ENCODE assay signal across 10 cellular contexts in the genomic region with DNA sequence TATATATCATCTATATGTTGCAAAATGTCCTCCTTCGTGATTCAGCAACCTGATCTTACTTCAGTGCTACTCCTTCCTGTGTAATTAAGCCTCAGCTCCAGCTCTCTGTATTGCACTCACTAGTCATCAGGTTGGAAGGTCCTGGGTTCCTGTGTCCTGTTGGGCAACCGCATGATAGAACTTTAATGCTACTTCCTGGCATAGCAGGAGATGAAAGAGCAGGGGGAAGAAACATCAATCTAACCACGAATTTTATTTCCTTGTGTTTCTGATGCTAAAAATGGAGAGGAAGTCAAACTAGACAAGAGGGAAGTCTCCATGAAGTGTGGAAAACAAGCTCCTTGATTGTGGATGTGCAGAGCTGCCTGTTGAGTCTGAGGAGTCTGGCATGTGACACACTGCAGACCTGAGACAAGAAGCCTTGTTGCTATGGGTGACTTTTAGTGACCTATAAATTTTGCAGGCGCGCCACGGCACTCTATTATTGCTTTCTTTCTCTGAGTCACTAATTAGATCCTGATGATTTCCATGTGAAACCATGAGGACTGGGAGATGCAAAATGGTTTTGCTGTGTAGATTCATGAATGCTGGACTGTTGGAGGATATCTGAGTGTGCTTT. TPM values are rescaled to one million over a fixed set of nuclear protein-coding genes. Genes with fewer than 3 reads are reported as not detected.
DNase-seq lines count a peak whose midpoint lies in the region; ATAC-seq and TF ChIP-seq lines count a peak whose summit lies in the region.
"Had no signal": no experiment of that assay in that cellular context is flagged by ENCODE, and none has a peak within 500 bp of the region (broad histone marks: within the 10 kb centered on the region; RNA-seq: fewer than 3 reads in every experiment).

No MANE protein-coding gene starts in this region.

- ATAC-seq in PC-3 (peak; percentile 56), HG03097 (IDR thresholded peaks at IDR 0.05; ENCODE audit: low FRiP score, unreplicated experiment) (no peak), GM21786 (IDR thresholded peaks at IDR 0.05; ENCODE audit: unreplicated experiment) (no peak)
- ATAC-seq in natural killer cell treated with Interleukin-12 subunit alpha and Interleukin-12 subunit beta and Interleukin-15 and Interleukin-18, amount 100 ng/mL, for 72 hours = peak; percentile 96 to 98

- H3K9me3 Mint-ChIP-seq in dendritic cell treated with granulocyte-macrophage colony-stimulating factor and Interleukin-4, amounts not matched to agents 40 ng/mL and 50 ng/mL, for 4 days = no peaks in the 10 kb centered on the region
- H3K9me3 Mint-ChIP-seq in natural killer cell treated with Interleukin-12 subunit alpha and Interleukin-12 subunit beta and Interleukin-15 and Interleukin-18, amount 100 ng/mL, for 72 hours = no peaks in the 10 kb centered on the region
- H3K9me3 Mint-ChIP-seq: memory B cell had no signal

- no peak overlapping the region for H3K4me3 Mint-ChIP-seq in dendritic cell treated with granulocyte-macrophage colony-stimulating factor and Interleukin-4, amounts not matched to agents 40 ng/mL and 50 ng/mL, for 4 days
- peak overlapping the region; percentile 84 for H3K4me3 Mint-ChIP-seq in natural killer cell treated with Interleukin-12 subunit alpha and Interleukin-12 subunit beta and Interleukin-15 and Interleukin-18, amount 100 ng/mL, for 72 hours
- H3K4me3 Mint-ChIP-seq: memory B cell had no signal

- H2AFZ ChIP-seq in PC-3 (ENCODE audit: low read length) = peak overlapping the region; percentile 31; the same call in 1 of the 2 replicates

- no peaks in the 10 kb centered on the region for H3K9me2 ChIP-seq in PC-3 (replicated peaks; ENCODE audit: low read length)

- no peak overlapping the region for H3K9ac ChIP-seq in PC-3 (ENCODE audit: low read length)
- H3K9ac ChIP-seq: KMS-11 had no signal

- intact Hi-C loops in PC-3 (cut with micrococcal nuclease) = no loop called here
- intact Hi-C loops in dendritic cell treated with granulocyte-macrophage colony-stimulating factor and Interleukin-4, amounts not matched to agents 40 ng/mL and 50 ng/mL, for 4 days (cut with micrococcal nuclease) = no loop called here

- H3K4me1 ChIP-seq in PC-3 (ENCODE audit: insufficient read depth, low read length) = peaks cover 18% of the 10 kb centered on the region

- peaks cover 30% of the 10 kb centered on the region for H3K36me3 ChIP-seq in PC-3 (ENCODE audit: low read depth, low read length)

- BruUV-seq in PC-3 (replicated peaks; lab: Mats Ljungman, UMichigan) = no TSS peak

- H3K4me3 ChIP-seq in PC-3 (ENCODE audit: low read length) = no peak overlapping the region

- peak overlapping the region; percentile 85 for H3K27ac ChIP-seq in PC-3 (ENCODE audit: low read length)
- H3K27ac ChIP-seq: KMS-11 had no signal

- no peaks in the 10 kb centered on the region for H3K27me3 ChIP-seq in PC-3 (ENCODE audit: low read length)

- no peak for TF ChIP-seq CTCF in PC-3 (conservative IDR thresholded peaks at IDR 0.05; ENCODE audit: low read depth, low read length)

- peaks cover 33% of the 10 kb centered on the region for H3K4me1 Mint-ChIP-seq in dendritic cell treated with granulocyte-macrophage colony-stimulating factor and Interleukin-4, amounts not matched to agents 40 ng/mL and 50 ng/mL, for 4 days (ENCODE audit: low read depth)
- peaks cover 20 to 23% of the 10 kb centered on the region in 2 donors for H3K4me1 Mint-ChIP-seq in natural killer cell treated with Interleukin-12 subunit alpha and Interleukin-12 subunit beta and Interleukin-15 and Interleukin-18, amount 100 ng/mL, for 72 hours (ENCODE audit: low read depth in 2 of 2)

- H3K36me3 Mint-ChIP-seq in dendritic cell treated with granulocyte-macrophage colony-stimulating factor and Interleukin-4, amounts not matched to agents 40 ng/mL and 50 ng/mL, for 4 days (ENCODE audit: low read depth) = peaks cover 76% of the 10 kb centered on the region
- H3K36me3 Mint-ChIP-seq in natural killer cell treated with Interleukin-12 subunit alpha and Interleukin-12 subunit beta and Interleukin-15 and Interleukin-18, amount 100 ng/mL, for 72 hours = peaks cover 28% of the 10 kb centered on the region

- POLR2A ChIA-PET in PC-3 (lab: Charles Lee; ENCODE audit: unreplicated experiment) = interaction anchor here (0.5 kb wide), 1 partner anchor 493 kb away, joined by 3 read pairs; no protein-coding TSS in a partner anchor

- CTCF ChIA-PET in PC-3 (lab: Charles Lee) = no interaction called here

- no peaks in the 10 kb centered on the region for H3K27me3 Mint-ChIP-seq in dendritic cell treated with granulocyte-macrophage colony-stimulating factor and Interleukin-4, amounts not matched to agents 40 ng/mL and 50 ng/mL, for 4 days
- no peaks in the 10 kb centered on the region for H3K27me3 Mint-ChIP-seq in natural killer cell treated with Interleukin-12 subunit alpha and Interleukin-12 subunit beta and Interleukin-15 and Interleukin-18, amount 100 ng/mL, for 72 hours
- H3K27me3 Mint-ChIP-seq: memory B cell had no signal

- H4K20me1 ChIP-seq in PC-3 (ENCODE audit: low read length) = no peaks in the 10 kb centered on the region

- H3K9me3 ChIP-seq in PC-3 (ENCODE audit: low read length) = no peaks in the 10 kb centered on the region

- no peaks in the 10 kb centered on the region for H3K79me2 ChIP-seq in PC-3 (ENCODE audit: low read length)

- H3F3A ChIP-seq in PC-3 (ENCODE audit: low read length, unreplicated experiment) = no peaks in the 10 kb centered on the region

- H3K4me2 ChIP-seq in PC-3 (ENCODE audit: low read length) = peak overlapping the region; percentile 41
- H3K4me2 ChIP-seq: KMS-11 had no signal

- H3K27ac Mint-ChIP-seq in dendritic cell treated with granulocyte-macrophage colony-stimulating factor and Interleukin-4, amounts not matched to agents 40 ng/mL and 50 ng/mL, for 4 days = peak overlapping the region; percentile 82
- H3K27ac Mint-ChIP-seq in natural killer cell treated with Interleukin-12 subunit alpha and Interleukin-12 subunit beta and Interleukin-15 and Interleukin-18, amount 100 ng/mL, for 72 hours = peak overlapping the region; percentile 86 to 93
- H3K27ac Mint-ChIP-seq: memory B cell had no signal

- DNase-seq in ELF-1 (ENCODE audit: low read depth, low spot score) = peak; percentile 22
- peak; percentile 67 for DNase-seq in PC-3
- DNase-seq in natural killer cell treated with Interleukin-12 subunit alpha and Interleukin-12 subunit beta and Interleukin-15 and Interleukin-18, amount 100 ng/mL, for 72 hours (ENCODE audit: low spot score) = no peak
- no peak for DNase-seq in stimulated activated CD4-positive, alpha-beta T cell treated with anti-CD3 and anti-CD28 coated beads, Interleukin-12 subunit alpha, Interleukin-12 subunit beta, amount 100 ng/mL, for 4 hours
- no peak for DNase-seq in activated gamma-delta T cell treated with Interleukin-2 at 50 U/mL for 16 hours

RNA-seq across cellular contexts. Expression of a gene that starts 25.6 kb away (rescaled TPM):
- 0.36 TPM in 1 of 2 replicates, not detected in the other for total RNA-seq in PC-3 (2014; rRNA removed)
- total RNA-seq in natural killer cell treated with Interleukin-12 subunit alpha and Interleukin-12 subunit beta and Interleukin-15 and Interleukin-18, amount 100 ng/mL, for 72 hours = not detected

RNA-seq across cellular contexts. Expression of a gene that starts 27.4 kb away (rescaled TPM):
- 133 and 180 TPM in 2 replicates for total RNA-seq in PC-3 (2014; rRNA removed)
- total RNA-seq in natural killer cell treated with Interleukin-12 subunit alpha and Interleukin-12 subunit beta and Interleukin-15 and Interleukin-18, amount 100 ng/mL, for 72 hours = 100 to 1,000 TPM; 104 to 114 TPM

RNA-seq across cellular contexts. Expression of a gene that starts 37.0 kb away (rescaled TPM):
- total RNA-seq in PC-3 (2014; rRNA removed) = not detected in 2 replicates
- total RNA-seq in natural killer cell treated with Interleukin-12 subunit alpha and Interleukin-12 subunit beta and Interleukin-15 and Interleukin-18, amount 100 ng/mL, for 72 hours = under 1 TPM; 0.25 to 0.33 TPM

Comparison
In these comparisons a context has a peak if more than half of its experiments do, and no peak if none do; other contexts are left out.
1. DNase-seq: peak in ELF-1 (single experiment) and PC-3 (single experiment); none in natural killer cell treated with Interleukin-12 subunit alpha and Interleukin-12 subunit beta and Interleukin-15 and Interleukin-18, amount 100 ng/mL, for 72 hours (single experiment), stimulated activated CD4-positive, alpha-beta T cell treated with anti-CD3 and anti-CD28 coated beads, Interleukin-12 subunit alpha, Interleukin-12 subunit beta, amount 100 ng/mL, for 4 hours (single experiment) and activated gamma-delta T cell treated with Interleukin-2 at 50 U/mL for 16 hours (single experiment).
2. ATAC-seq: peak in PC-3 (single experiment) and natural killer cell treated with Interleukin-12 subunit alpha and Interleukin-12 subunit beta and Interleukin-15 and Interleukin-18, amount 100 ng/mL, for 72 hours (2 of 2); none in HG03097 (single experiment) and GM21786 (single experiment).